ENCODE assay signal across 2 cellular contexts in genomic region chr1:85289207-85289847, GRCh38.
TF ChIP-seq lines count a peak whose summit lies in the region.

No MANE protein-coding gene starts in this region.

TF ChIP-seq in HCT116, 20 proteins besides CTCF, POLR2A, EP300 and RAD21 (continued from another document):
- TF ChIP-seq, protein P1, sequence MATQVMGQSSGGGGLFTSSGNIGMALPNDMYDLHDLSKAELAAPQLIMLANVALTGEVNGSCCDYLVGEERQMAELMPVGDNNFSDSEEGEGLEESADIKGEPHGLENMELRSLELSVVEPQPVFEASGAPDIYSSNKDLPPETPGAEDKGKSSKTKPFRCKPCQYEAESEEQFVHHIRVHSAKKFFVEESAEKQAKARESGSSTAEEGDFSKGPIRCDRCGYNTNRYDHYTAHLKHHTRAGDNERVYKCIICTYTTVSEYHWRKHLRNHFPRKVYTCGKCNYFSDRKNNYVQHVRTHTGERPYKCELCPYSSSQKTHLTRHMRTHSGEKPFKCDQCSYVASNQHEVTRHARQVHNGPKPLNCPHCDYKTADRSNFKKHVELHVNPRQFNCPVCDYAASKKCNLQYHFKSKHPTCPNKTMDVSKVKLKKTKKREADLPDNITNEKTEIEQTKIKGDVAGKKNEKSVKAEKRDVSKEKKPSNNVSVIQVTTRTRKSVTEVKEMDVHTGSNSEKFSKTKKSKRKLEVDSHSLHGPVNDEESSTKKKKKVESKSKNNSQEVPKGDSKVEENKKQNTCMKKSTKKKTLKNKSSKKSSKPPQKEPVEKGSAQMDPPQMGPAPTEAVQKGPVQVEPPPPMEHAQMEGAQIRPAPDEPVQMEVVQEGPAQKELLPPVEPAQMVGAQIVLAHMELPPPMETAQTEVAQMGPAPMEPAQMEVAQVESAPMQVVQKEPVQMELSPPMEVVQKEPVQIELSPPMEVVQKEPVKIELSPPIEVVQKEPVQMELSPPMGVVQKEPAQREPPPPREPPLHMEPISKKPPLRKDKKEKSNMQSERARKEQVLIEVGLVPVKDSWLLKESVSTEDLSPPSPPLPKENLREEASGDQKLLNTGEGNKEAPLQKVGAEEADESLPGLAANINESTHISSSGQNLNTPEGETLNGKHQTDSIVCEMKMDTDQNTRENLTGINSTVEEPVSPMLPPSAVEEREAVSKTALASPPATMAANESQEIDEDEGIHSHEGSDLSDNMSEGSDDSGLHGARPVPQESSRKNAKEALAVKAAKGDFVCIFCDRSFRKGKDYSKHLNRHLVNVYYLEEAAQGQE (IDR thresholded peaks at IDR 0.05; ENCODE audit: low read depth): no peak
- TF ChIP-seq SRF (IDR thresholded peaks at IDR 0.05; ENCODE audit: low read depth) (peak; percentile 84), JUND (IDR thresholded peaks at IDR 0.05) (peak; percentile 99), EZH2 (IDR thresholded peaks at IDR 0.05) (no peak), YY1 (IDR thresholded peaks at IDR 0.05; ENCODE audit: extremely low read depth, insufficient replicate concordance, low read depth, low read length) (peak; percentile 30), POLR2AphosphoS5 (IDR thresholded peaks at IDR 0.05; ENCODE audit: low read depth, low read length) (peak; percentile 59; the same call in 1 of the 2 replicates), EGR1 (IDR thresholded peaks at IDR 0.05; ENCODE audit: low read depth) (no peak), SP1 (IDR thresholded peaks at IDR 0.05; ENCODE audit: low read depth) (peak; percentile 98), SIN3A (IDR thresholded peaks at IDR 0.05; ENCODE audit: low read depth) (peak; percentile 90), CBX3 (IDR thresholded peaks at IDR 0.05; ENCODE audit: low read depth) (peak; percentile 98), ZBTB33 (IDR thresholded peaks at IDR 0.05; ENCODE audit: extremely low read depth, insufficient replicate concordance, low read length) (peak; percentile 69), ZNF274 (IDR thresholded peaks at IDR 0.05; ENCODE audit: low read depth, low read length) (no peak), CEBPB (IDR thresholded peaks at IDR 0.05; ENCODE audit: low read depth) (peak; percentile 89), ZFX (IDR thresholded peaks at IDR 0.05) (no peak), FOSL1 (IDR thresholded peaks at IDR 0.05; ENCODE audit: low read depth) (peak; percentile 99), ATF3 (IDR thresholded peaks at IDR 0.05) (no peak; the same call in 1 of the 2 replicates), EZH2phosphoT487 (IDR thresholded peaks at IDR 0.05; ENCODE audit: borderline replicate concordance) (no peak)
- TF ChIP-seq, protein P2, sequence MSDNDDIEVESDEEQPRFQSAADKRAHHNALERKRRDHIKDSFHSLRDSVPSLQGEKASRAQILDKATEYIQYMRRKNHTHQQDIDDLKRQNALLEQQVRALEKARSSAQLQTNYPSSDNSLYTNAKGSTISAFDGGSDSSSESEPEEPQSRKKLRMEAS (IDR thresholded peaks at IDR 0.05): peak; percentile 75

TF ChIP-seq in SK-N-SH, 30 proteins besides CTCF, POLR2A, EP300 and RAD21 (continued from another document):
- TF ChIP-seq FOSL2 (IDR thresholded peaks at IDR 0.05; ENCODE audit: borderline replicate concordance, low read depth) (peak; percentile 97), NRF1 (IDR thresholded peaks at IDR 0.05; ENCODE audit: low read depth, low read length) (no peak), ELF1 (IDR thresholded peaks at IDR 0.05) (no peak), USF2 (IDR thresholded peaks at IDR 0.05; ENCODE audit: borderline replicate concordance, low read depth, low read length) (no peak), RXRA (IDR thresholded peaks at IDR 0.05; ENCODE audit: borderline replicate concordance, low read depth) (peak; percentile 80), TCF12 (IDR thresholded peaks at IDR 0.05) (peak; percentile 87), RCOR1 (IDR thresholded peaks at IDR 0.05; ENCODE audit: low read length) (no peak), CHD2 (IDR thresholded peaks at IDR 0.05; ENCODE audit: low read length, partially characterized antibody) (no peak), POLR2AphosphoS5 (IDR thresholded peaks at IDR 0.05; ENCODE audit: low read depth, low read length) (peak; percentile 43; the same call in 1 of the 2 replicates), SMC3 (IDR thresholded peaks at IDR 0.05; ENCODE audit: low read depth, low read length) (no peak), IRF3 (IDR thresholded peaks at IDR 0.05; ENCODE audit: low read depth, low read length) (no peak), GABPA (IDR thresholded peaks at IDR 0.05; ENCODE audit: low read depth) (no peak), GATA2 (CRISPR knock-in tag; IDR thresholded peaks at IDR 0.05) (no peak), SIN3A (IDR thresholded peaks at IDR 0.05; ENCODE audit: borderline replicate concordance, low read depth, low read length) (no peak), RFX5 (IDR thresholded peaks at IDR 0.05; ENCODE audit: low read length) (no peak), ZBTB33 (IDR thresholded peaks at IDR 0.05; ENCODE audit: borderline replicate concordance, low read depth) (no peak), NFIC (IDR thresholded peaks at IDR 0.05; ENCODE audit: borderline replicate concordance) (peak; percentile 55; the same call in 1 of the 2 replicates)
- TF ChIP-seq, protein P3, sequence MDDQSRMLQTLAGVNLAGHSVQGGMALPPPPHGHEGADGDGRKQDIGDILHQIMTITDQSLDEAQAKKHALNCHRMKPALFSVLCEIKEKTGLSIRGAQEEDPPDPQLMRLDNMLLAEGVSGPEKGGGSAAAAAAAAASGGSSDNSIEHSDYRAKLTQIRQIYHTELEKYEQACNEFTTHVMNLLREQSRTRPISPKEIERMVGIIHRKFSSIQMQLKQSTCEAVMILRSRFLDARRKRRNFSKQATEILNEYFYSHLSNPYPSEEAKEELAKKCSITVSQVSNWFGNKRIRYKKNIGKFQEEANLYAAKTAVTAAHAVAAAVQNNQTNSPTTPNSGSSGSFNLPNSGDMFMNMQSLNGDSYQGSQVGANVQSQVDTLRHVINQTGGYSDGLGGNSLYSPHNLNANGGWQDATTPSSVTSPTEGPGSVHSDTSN (IDR thresholded peaks at IDR 0.05): no peak; the same call in 1 of the 2 replicates
- TF ChIP-seq, protein P1 (IDR thresholded peaks at IDR 0.05; ENCODE audit: low read depth, low read length): peak; percentile 57; the same call in 1 of the 2 replicates
- TF ChIP-seq, protein P2 (IDR thresholded peaks at IDR 0.05; ENCODE audit: low read depth): peak; percentile 50
- TF ChIP-seq, protein P4, sequence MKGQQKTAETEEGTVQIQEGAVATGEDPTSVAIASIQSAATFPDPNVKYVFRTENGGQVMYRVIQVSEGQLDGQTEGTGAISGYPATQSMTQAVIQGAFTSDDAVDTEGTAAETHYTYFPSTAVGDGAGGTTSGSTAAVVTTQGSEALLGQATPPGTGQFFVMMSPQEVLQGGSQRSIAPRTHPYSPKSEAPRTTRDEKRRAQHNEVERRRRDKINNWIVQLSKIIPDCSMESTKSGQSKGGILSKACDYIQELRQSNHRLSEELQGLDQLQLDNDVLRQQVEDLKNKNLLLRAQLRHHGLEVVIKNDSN (IDR thresholded peaks at IDR 0.05; ENCODE audit: borderline replicate concordance, low read depth): no peak
TF ChIP-seq in SK-N-SH: peak in this region for 9.
